ENCODE assay signal across 10 cellular contexts in the genomic region with DNA sequence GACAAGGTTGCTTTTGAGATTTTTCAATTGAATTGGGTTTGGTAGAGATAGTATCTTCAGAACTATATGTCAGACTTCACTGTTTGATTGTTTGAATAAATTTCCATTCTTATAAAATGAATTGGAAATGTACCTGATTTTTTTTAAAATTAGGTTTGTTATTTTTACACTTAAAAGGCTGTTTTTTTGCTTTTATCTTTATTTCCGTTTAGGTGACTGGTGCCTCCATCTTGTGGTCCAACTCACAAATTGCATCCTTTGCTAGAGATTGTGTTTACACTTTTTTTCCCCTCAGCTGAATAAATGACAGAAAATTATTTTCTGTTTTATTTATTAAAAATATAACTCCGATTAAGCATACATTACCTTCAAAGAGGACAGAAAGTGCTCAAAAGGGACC. TPM values are rescaled to one million over a fixed set of nuclear protein-coding genes. Genes with fewer than 3 reads are reported as not detected.
DNase-seq lines count a peak whose midpoint lies in the region; ATAC-seq and TF ChIP-seq lines count a peak whose summit lies in the region.
"Had no signal": no experiment of that assay in that cellular context is flagged by ENCODE, and none has a peak within 500 bp of the region (broad histone marks: within the 10 kb centered on the region; RNA-seq: fewer than 3 reads in every experiment).

No MANE protein-coding gene starts in this region.

- H3K4me3 ChIP-seq in heart left ventricle (no peak overlapping the region), foreskin fibroblast (ENCODE audit: low read depth in 1 of 2, low read length in 2 of 2) (no peak overlapping the region), upper lobe of right lung (no peak overlapping the region)
- H3K4me3 ChIP-seq: MG63 had no signal

- H3K36me3 ChIP-seq in heart left ventricle: no peaks in the 10 kb centered on the region
- H3K36me3 ChIP-seq in upper lobe of right lung: no peaks in the 10 kb centered on the region
- H3K36me3 ChIP-seq: MG63 had no signal

- WGBS in heart left ventricle, 4 donors: 32 to 47% (median 35%) methylated on average over 2 of the region's 2 CpGs

- H3K27me3 ChIP-seq in heart left ventricle (no peaks in the 10 kb centered on the region), upper lobe of right lung (no peaks in the 10 kb centered on the region)
- H3K27me3 ChIP-seq: MG63 had no signal

- intact Hi-C loops in heart left ventricle (cut with DNase I): loop anchor here in 2 of 10 donors (5.0 to 10.0 kb wide), 3 partner anchors 184 to 972 kb away; no protein-coding TSS in a partner anchor
- intact Hi-C loops in left ventricle myocardium superior (cut with micrococcal nuclease): no loop called here
- intact Hi-C loops in upper lobe of right lung (cut with DNase I): no loop called here

- H3K27ac ChIP-seq in heart left ventricle (no peak overlapping the region), upper lobe of right lung (no peak overlapping the region)

- DNase-seq in heart left ventricle (no peak), left ventricle myocardium superior (no peak), RPMI7951 (ENCODE audit: low read depth) (peak; percentile 22), foreskin fibroblast (peak in 1 of 2 donors; percentile 59), upper lobe of right lung (no peak)
- DNase-seq: MG63, naive B cell had no signal

- H3K9me3 ChIP-seq in heart left ventricle (peaks cover 0 to 4% (median 0%) of the 10 kb centered on the region in 12 donors), upper lobe of right lung (no peaks in the 10 kb centered on the region)

- TF ChIP-seq POLR2A in heart left ventricle (IDR thresholded peaks at IDR 0.05): no peak

- peak in 10 of 12 donors; percentile 19 to 55 (median 38) for TF ChIP-seq CTCF in heart left ventricle (IDR thresholded peaks at IDR 0.05)
- peak; percentile 56 for TF ChIP-seq CTCF in foreskin fibroblast (IDR thresholded peaks at IDR 0.05; ENCODE audit: low read depth, low read length)
- TF ChIP-seq CTCF in upper lobe of right lung (IDR thresholded peaks at IDR 0.05): peak; percentile 46

- ATAC-seq in heart left ventricle (no peak), left ventricle myocardium superior (no peak), upper lobe of right lung (no peak), GM18861 (IDR thresholded peaks at IDR 0.05; ENCODE audit: unreplicated experiment) (no peak), HG03571 (IDR thresholded peaks at IDR 0.05; ENCODE audit: unreplicated experiment) (no peak), HG02623 (IDR thresholded peaks at IDR 0.05; ENCODE audit: unreplicated experiment) (no peak)

- H3K4me1 ChIP-seq in heart left ventricle: peaks cover 0 to 14% (median 0%) of the 10 kb centered on the region in 12 donors
- H3K4me1 ChIP-seq in upper lobe of right lung: no peaks in the 10 kb centered on the region

RNA-seq across cellular contexts. Expression of a gene that starts 15.6 kb away (rescaled TPM):
- total RNA-seq in heart left ventricle (10 to 100 TPM; 22.9 to 50.1 (median 34.4) TPM), left ventricle myocardium superior (36.1 TPM), upper lobe of right lung (17.9 TPM)
- polyA plus RNA-seq in heart left ventricle: 10 to 100 TPM; 83.6 to 87.7 TPM
- 43.5 and 45.4 TPM in 2 replicates for total RNA-seq in RPMI7951 (2014; rRNA removed; shearing (Covaris generic))

RNA-seq across cellular contexts. Expression of a gene that starts 15.7 kb away (rescaled TPM):
- 10 to 100 TPM in 1 of 9 donors, 1 to 10 TPM in 8; 5.0 to 10.1 (median 6.1) TPM for total RNA-seq in heart left ventricle
- 1 to 10 TPM; 3.0 to 6.4 TPM for polyA plus RNA-seq in heart left ventricle
- 5.2 TPM for total RNA-seq in left ventricle myocardium superior
- 25.6 TPM in 2 replicates for total RNA-seq in RPMI7951 (2014; rRNA removed; shearing (Covaris generic))
- 9.1 TPM for total RNA-seq in upper lobe of right lung
